In genomic region chr11:134228625-134229024, GRCh38 we compare ENCODE assay signal across 8 cellular contexts. TPM values are rescaled to one million over a fixed set of nuclear protein-coding genes. Genes with fewer than 3 reads are reported as not detected.
A peak's percentile ranks its signal among the peaks of the same experiment; 100 is the strongest.
DNase-seq lines count a peak whose midpoint lies in the region; ATAC-seq, FAIRE-seq and TF ChIP-seq lines count a peak whose summit lies in the region.

No MANE protein-coding gene starts in this region.

- BruUV-seq in GM12878 (replicated peaks; lab: Mats Ljungman, UMichigan), result no TSS peak

- H3K27me3 ChIP-seq in GM12878 (replicated peaks in 1 of 2; ENCODE audit: control insufficient read depth in 2 of 2, insufficient read depth in 2 of 2, low read length in 1 of 2) (no peaks in the 10 kb centered on the region), breast epithelium (no peaks in the 10 kb centered on the region)

- TF ChIP-seq CTCF in GM12878 (IDR thresholded peaks at IDR 0.05 in 2 of 3, conservative IDR thresholded peaks at IDR 0.05 in 1 of 3; ENCODE audit: control insufficient read depth in 2 of 3, extremely low read depth in 1 of 3, insufficient read depth in 1 of 3, low read depth in 3 of 3, low read length in 3 of 3) (no peak), breast epithelium (IDR thresholded peaks at IDR 0.05) (no peak)

- RAD21 ChIA-PET in GM12878 (lab: Charles Lee; ENCODE audit: unreplicated experiment), result interaction anchor here (1.2 kb wide), 1 partner anchor 25 kb away, joined by 6 read pairs; the partner anchor contains the start of gene ACAD8

- H3K36me3 ChIP-seq in GM12878 (ENCODE audit: control insufficient read depth in 2 of 2, insufficient read depth in 2 of 2, low read length in 1 of 2), result no peaks in the 10 kb centered on the region
- no peaks in the 10 kb centered on the region for H3K36me3 ChIP-seq in breast epithelium

- intact Hi-C loops in GM12878 (cut with micrococcal nuclease; ENCODE audit: unreplicated experiment) (no loop called here), breast epithelium (cut with DNase I; ENCODE audit: low total_unique reads) (no loop called here)

- no peak overlapping the region for H3K27ac ChIP-seq in GM12878 (ENCODE audit: control insufficient read depth, insufficient read depth)
- H3K27ac ChIP-seq in breast epithelium, result no peak overlapping the region

- H3K4me1 ChIP-seq in GM12878 (ENCODE audit: control insufficient read depth, insufficient read depth, low read length), result peaks cover 28% of the 10 kb centered on the region
- H3K4me1 ChIP-seq in breast epithelium, result peaks cover 0 to 7% of the 10 kb centered on the region in 2 donors

- H3K9me3 ChIP-seq in GM12878 (replicated peaks; ENCODE audit: control insufficient read depth, insufficient read depth, low read length) (no peaks in the 10 kb centered on the region), breast epithelium (no peaks in the 10 kb centered on the region)

- peaks cover 17% of the 10 kb centered on the region; the same call in 1 of the 2 replicates for H4K20me1 ChIP-seq in GM12878 (ENCODE audit: control insufficient read depth, insufficient read depth)

- peak; percentile 25 to 45; a peak in 1 of 4 replicates for TF ChIP-seq EP300 in GM12878 (IDR thresholded peaks at IDR 0.05; ENCODE audit: borderline replicate concordance in 1 of 2, control insufficient read depth in 1 of 2, low read depth in 2 of 2, low read length in 2 of 2)

- H3K79me2 ChIP-seq in GM12878 (ENCODE audit: control insufficient read depth, insufficient read depth, low read length), result peaks cover 6% of the 10 kb centered on the region

- POLR2A ChIA-PET in GM12878 (lab: Charles Lee), result no interaction called here

- 0% methylated on average over 6 of the region's 6 CpGs for WGBS in GM12878 (ENCODE audit: insufficient coverage, insufficient replicate concordance, low lambda C conversion rate, missing lambda C conversion rate)

- ATAC-seq in GM19351 (IDR thresholded peaks at IDR 0.05; ENCODE audit: unreplicated experiment) (peak; percentile 60), HG03108 (IDR thresholded peaks at IDR 0.05; ENCODE audit: unreplicated experiment) (peak; percentile 46), GM12878 (peak; percentile 76)

- peak; percentile 80 for DNase-seq in EL
- DNase-seq in GM12878 (ENCODE audit: low read depth, low spot score), result peak; percentile 83
- no peak for DNase-seq in iPS-NIHi11 (ENCODE audit: low spot score)
- no peak for DNase-seq in SIG-M5 treated with dmso at 0.1 percent for 504 hours (lab: John Stamatoyannopoulos, UW; ENCODE audit: unreplicated experiment)
- no peak for DNase-seq in NCI-H2107 (lab: John Stamatoyannopoulos, UW)
- no peak for DNase-seq in breast epithelium (ENCODE audit: low spot score in 2 of 2)

- in situ Hi-C loops in GM12878 (cut with MboI), result no loop called here

- no peak for TF ChIP-seq RAD21 in GM12878 (IDR thresholded peaks at IDR 0.05; ENCODE audit: insufficient read depth, low read depth, low read length)

- CTCF ChIA-PET in GM12878 (lab: Yijun Ruan, JAX), result interaction anchor here (0.8 to 2.7 kb wide), 7 partner anchors 11 to 33 kb away, joined by 3 to 18 read pairs (median 4); partner anchors contain the start of genes ACAD8 and THYN1

- peak; percentile 87 for FAIRE-seq in GM12878 (lab: Jason Lieb, UNC)

- H3K4me3 ChIP-seq in GM12878 (no peak overlapping the region), breast epithelium (no peak overlapping the region)

- TF ChIP-seq POLR2A in GM12878 (IDR thresholded peaks at IDR 0.05; ENCODE audit: low read depth, low read length) (no peak), breast epithelium (IDR thresholded peaks at IDR 0.05) (no peak)

- peak overlapping the region; percentile 50 for H3K4me2 ChIP-seq in GM12878 (ENCODE audit: control insufficient read depth, insufficient read depth)

- SMC1A ChIA-PET in GM12878 (lab: Charles Lee; ENCODE audit: uncharacterized antibody, unreplicated experiment), result interaction anchor here (0.7 to 1.7 kb wide), 7 partner anchors 11 to 178 kb away, joined by 3 to 8 read pairs (median 5); partner anchors contain the start of gene ACAD8

- no peak overlapping the region for H2AFZ ChIP-seq in GM12878 (ENCODE audit: control insufficient read depth, low read depth, low read length)

- H3K9ac ChIP-seq in GM12878 (ENCODE audit: control insufficient read depth, insufficient read depth, low read length), result no peak overlapping the region

RNA-seq across cellular contexts. Expression of gene VPS26B, which starts 4.2 kb away (rescaled TPM):
- total RNA-seq in GM12878 (2013; cell fraction: nucleolus; rRNA removed), result 33.4 and 35.0 TPM in 2 replicates
- total RNA-seq in GM12878 (2014; rRNA removed), result 13.6 and 15.9 TPM in 2 replicates
- 10.0 and 10.1 TPM in 2 replicates for total RNA-seq in GM12878 (2014; rRNA removed; fragmentation: Illumina TruSeq; extraction: Trizol)
- 16.6 and 20.6 TPM in 2 replicates for total RNA-seq in GM12878 (2021)
- polyA plus RNA-seq in GM12878 (2011; ENCODE audit: low read depth), result 9.5 TPM
- 25.1 and 26.9 TPM in 2 replicates for polyA plus RNA-seq in GM12878 (2011; rRNA removed)
- 21.9 and 24.3 TPM in 2 replicates for polyA plus RNA-seq in GM12878 (2011; cell fraction: cytosol; rRNA removed)
- polyA plus RNA-seq in GM12878 (2011; cell fraction: nucleus; rRNA removed), result 55.0 and 56.1 TPM in 2 replicates
- 16.3 and 18.2 TPM in 2 replicates for polyA plus RNA-seq in GM12878 (2012)
- polyA plus RNA-seq in GM12878 (2014; fragmentation: Illumina TruSeq; extraction: Trizol), result 15.7 and 16.4 TPM in 2 replicates
- 1 to 10 TPM; 1.6 to 2.7 TPM for polyA plus RNA-seq in GM12878 (2014; fragmentation: Nextera tagmentation; extraction: Ambion mirVana)
- polyA plus RNA-seq in GM12878 (2014; rRNA removed), result 13.0 and 16.1 TPM in 2 replicates
- 10 to 100 TPM in 1 of 2 experiments, 1 to 10 TPM in 1; 3.1 to 14.9 TPM for polyA plus RNA-seq in GM12878 (2016; fragmentation: Nextera tagmentation; extraction: Ambion mirVana)
- 29.5 and 32.8 TPM in 2 replicates for polyA minus RNA-seq in GM12878 (2011; rRNA and poly(A)+ RNA removed)
- polyA minus RNA-seq in GM12878 (2011; cell fraction: cytosol; rRNA and poly(A)+ RNA removed), result 9.3 and 9.9 TPM in 2 replicates
- polyA minus RNA-seq in GM12878 (2011; cell fraction: nucleus; rRNA and poly(A)+ RNA removed), result 17.3 and 25.4 TPM in 2 replicates
- 10 to 100 TPM; 34.4 to 45.0 (median 40.1) TPM for total RNA-seq in breast epithelium

RNA-seq across cellular contexts. Expression of gene NCAPD3, which starts 4.9 kb away (rescaled TPM):
- total RNA-seq in GM12878 (2013; cell fraction: nucleolus; rRNA removed), result 128 and 132 TPM in 2 replicates
- total RNA-seq in GM12878 (2014; rRNA removed), result 38.2 and 44.6 TPM in 2 replicates
- 45.9 and 47.1 TPM in 2 replicates for total RNA-seq in GM12878 (2014; rRNA removed; fragmentation: Illumina TruSeq; extraction: Trizol)
- 54.6 and 56.6 TPM in 2 replicates for total RNA-seq in GM12878 (2021)
- polyA plus RNA-seq in GM12878 (2011; ENCODE audit: low read depth), result 17.0 TPM
- polyA plus RNA-seq in GM12878 (2011; rRNA removed), result 49.3 and 58.2 TPM in 2 replicates
- 47.3 and 55.5 TPM in 2 replicates for polyA plus RNA-seq in GM12878 (2011; cell fraction: cytosol; rRNA removed)
- 146 and 171 TPM in 2 replicates for polyA plus RNA-seq in GM12878 (2011; cell fraction: nucleus; rRNA removed)
- polyA plus RNA-seq in GM12878 (2012), result 22.8 and 31.9 TPM in 2 replicates
- polyA plus RNA-seq in GM12878 (2014; fragmentation: Illumina TruSeq; extraction: Trizol), result 47.9 and 52.5 TPM in 2 replicates
- polyA plus RNA-seq in GM12878 (2014; fragmentation: Nextera tagmentation; extraction: Ambion mirVana), result 10 to 100 TPM; 14.9 to 17.5 TPM
- polyA plus RNA-seq in GM12878 (2014; rRNA removed), result 45.2 and 51.8 TPM in 2 replicates
- 10 to 100 TPM; 48.4 to 51.0 TPM for polyA plus RNA-seq in GM12878 (2016; fragmentation: Nextera tagmentation; extraction: Ambion mirVana)
- 72.6 and 80.8 TPM in 2 replicates for polyA minus RNA-seq in GM12878 (2011; rRNA and poly(A)+ RNA removed)
- 29.9 and 37.0 TPM in 2 replicates for polyA minus RNA-seq in GM12878 (2011; cell fraction: cytosol; rRNA and poly(A)+ RNA removed)
- 64.7 and 112 TPM in 2 replicates for polyA minus RNA-seq in GM12878 (2011; cell fraction: nucleus; rRNA and poly(A)+ RNA removed)
- total RNA-seq in breast epithelium, result 10 to 100 TPM; 12.0 to 16.5 (median 12.1) TPM

RNA-seq across cellular contexts. Expression of gene THYN1, which starts 24.5 kb away (rescaled TPM):
- total RNA-seq in GM12878 (2013; cell fraction: nucleolus; rRNA removed), result 32.7 and 34.9 TPM in 2 replicates
- total RNA-seq in GM12878 (2014; rRNA removed) (64.9 and 70.7 TPM in 2 replicates), GM12878 (2014; rRNA removed; fragmentation: Illumina TruSeq; extraction: Trizol) (86.9 and 92.4 TPM in 2 replicates), GM12878 (2021) (45.7 and 45.9 TPM in 2 replicates), breast epithelium (10 to 100 TPM; 51.7 to 73.9 (median 58.7) TPM)
- polyA plus RNA-seq in GM12878 (2011; ENCODE audit: low read depth), result 56.7 TPM
- polyA plus RNA-seq in GM12878 (2011; rRNA removed) (70.9 and 73.8 TPM in 2 replicates), GM12878 (2014; fragmentation: Illumina TruSeq; extraction: Trizol) (100 and 112 TPM in 2 replicates), GM12878 (2014; fragmentation: Nextera tagmentation; extraction: Ambion mirVana) (100 to 1,000 TPM; 212 to 221 TPM), GM12878 (2014; rRNA removed) (61.2 and 67.0 TPM in 2 replicates), GM12878 (2016; fragmentation: Nextera tagmentation; extraction: Ambion mirVana) (100 to 1,000 TPM; 127 to 132 TPM)
- 55.6 and 56.6 TPM in 2 replicates for polyA plus RNA-seq in GM12878 (2011; cell fraction: cytosol; rRNA removed)
- 57.5 and 74.9 TPM in 2 replicates for polyA plus RNA-seq in GM12878 (2011; cell fraction: nucleus; rRNA removed)
- 47.8 and 49.2 TPM in 2 replicates for polyA plus RNA-seq in GM12878 (2012)
- polyA minus RNA-seq in GM12878 (2011; rRNA and poly(A)+ RNA removed), result 48.3 and 50.3 TPM in 2 replicates
- polyA minus RNA-seq in GM12878 (2011; cell fraction: cytosol; rRNA and poly(A)+ RNA removed), result 13.5 and 25.5 TPM in 2 replicates
- polyA minus RNA-seq in GM12878 (2011; cell fraction: nucleus; rRNA and poly(A)+ RNA removed), result 16.1 and 17.3 TPM in 2 replicates

RNA-seq across cellular contexts. Expression of gene ACAD8, which starts 24.7 kb away (rescaled TPM):
- total RNA-seq in GM12878 (2013; cell fraction: nucleolus; rRNA removed), result 44.7 and 48.6 TPM in 2 replicates
- total RNA-seq in GM12878 (2014; rRNA removed) (22.7 and 23.4 TPM in 2 replicates), GM12878 (2014; rRNA removed; fragmentation: Illumina TruSeq; extraction: Trizol) (15.7 and 17.2 TPM in 2 replicates), GM12878 (2021) (19.5 and 19.9 TPM in 2 replicates), breast epithelium (10 to 100 TPM; 20.5 to 46.2 (median 40.4) TPM)
- polyA plus RNA-seq in GM12878 (2011; ENCODE audit: low read depth), result 10.6 TPM
- polyA plus RNA-seq in GM12878 (2011; rRNA removed) (22.0 and 24.7 TPM in 2 replicates), GM12878 (2014; fragmentation: Illumina TruSeq; extraction: Trizol) (20.9 and 25.0 TPM in 2 replicates), GM12878 (2014; fragmentation: Nextera tagmentation; extraction: Ambion mirVana) (10 to 100 TPM in 1 of 2 experiments, 1 to 10 TPM in 1; 9.9 to 12.8 TPM), GM12878 (2014; rRNA removed) (25.3 and 28.8 TPM in 2 replicates), GM12878 (2016; fragmentation: Nextera tagmentation; extraction: Ambion mirVana) (10 to 100 TPM; 31.3 to 34.8 TPM)
- polyA plus RNA-seq in GM12878 (2011; cell fraction: cytosol; rRNA removed), result 20.2 and 22.7 TPM in 2 replicates
- 92.8 and 96.6 TPM in 2 replicates for polyA plus RNA-seq in GM12878 (2011; cell fraction: nucleus; rRNA removed)
- polyA plus RNA-seq in GM12878 (2012), result 13.2 and 15.5 TPM in 2 replicates
- polyA minus RNA-seq in GM12878 (2011; rRNA and poly(A)+ RNA removed), result 12.7 and 16.2 TPM in 2 replicates
- polyA minus RNA-seq in GM12878 (2011; cell fraction: cytosol; rRNA and poly(A)+ RNA removed), result 4.1 and 4.9 TPM in 2 replicates
- 20.9 and 26.7 TPM in 2 replicates for polyA minus RNA-seq in GM12878 (2011; cell fraction: nucleus; rRNA and poly(A)+ RNA removed)

RNA-seq across cellular contexts. Expression of gene GLB1L3, which starts 47.6 kb away (rescaled TPM):
- 0.12 and 0.17 TPM in 2 replicates for total RNA-seq in GM12878 (2013; cell fraction: nucleolus; rRNA removed)
- total RNA-seq in GM12878 (2014; rRNA removed) (0.90 and 1.3 TPM in 2 replicates), GM12878 (2014; rRNA removed; fragmentation: Illumina TruSeq; extraction: Trizol) (0.94 and 1.1 TPM in 2 replicates), GM12878 (2021) (1.3 and 1.9 TPM in 2 replicates), breast epithelium (1 to 10 TPM in 2 of 3 donors, not detected in 1; 1.0 to 1.6 TPM)
- 0.47 TPM for polyA plus RNA-seq in GM12878 (2011; ENCODE audit: low read depth)
- polyA plus RNA-seq in GM12878 (2011; rRNA removed) (not detected in 2 replicates), GM12878 (2014; fragmentation: Illumina TruSeq; extraction: Trizol) (0.90 and 1.9 TPM in 2 replicates), GM12878 (2014; fragmentation: Nextera tagmentation; extraction: Ambion mirVana) (under 1 TPM; 0.53 to 0.63 TPM), GM12878 (2014; rRNA removed) (1.9 and 2.0 TPM in 2 replicates), GM12878 (2016; fragmentation: Nextera tagmentation; extraction: Ambion mirVana) (1 to 10 TPM; 2.5 to 2.9 TPM)
- not detected in 2 replicates for polyA plus RNA-seq in GM12878 (2011; cell fraction: cytosol; rRNA removed)
- polyA plus RNA-seq in GM12878 (2011; cell fraction: nucleus; rRNA removed), result not detected in 2 replicates
- 0.21 and 0.35 TPM in 2 replicates for polyA plus RNA-seq in GM12878 (2012)
- not detected in 2 replicates for polyA minus RNA-seq in GM12878 (2011; rRNA and poly(A)+ RNA removed)
- polyA minus RNA-seq in GM12878 (2011; cell fraction: cytosol; rRNA and poly(A)+ RNA removed), result not detected in 2 replicates
- polyA minus RNA-seq in GM12878 (2011; cell fraction: nucleus; rRNA and poly(A)+ RNA removed), result not detected in 2 replicates

Comparison
In these comparisons a context has a peak if more than half of its experiments do, and no peak if none do; other contexts are left out.
1. DNase-seq: peak in EL (single experiment) and GM12878 (single experiment); none in iPS-NIHi11 (single experiment), SIG-M5 treated with dmso at 0.1 percent for 504 hours (single experiment), NCI-H2107 (single experiment) and breast epithelium (0 of 2).
2. Peak in every context shown above with its lines, with median percentiles within 50 percentile points of each other: ATAC-seq.